ENCODE assay signal across 1 cellular context in the genomic region with DNA sequence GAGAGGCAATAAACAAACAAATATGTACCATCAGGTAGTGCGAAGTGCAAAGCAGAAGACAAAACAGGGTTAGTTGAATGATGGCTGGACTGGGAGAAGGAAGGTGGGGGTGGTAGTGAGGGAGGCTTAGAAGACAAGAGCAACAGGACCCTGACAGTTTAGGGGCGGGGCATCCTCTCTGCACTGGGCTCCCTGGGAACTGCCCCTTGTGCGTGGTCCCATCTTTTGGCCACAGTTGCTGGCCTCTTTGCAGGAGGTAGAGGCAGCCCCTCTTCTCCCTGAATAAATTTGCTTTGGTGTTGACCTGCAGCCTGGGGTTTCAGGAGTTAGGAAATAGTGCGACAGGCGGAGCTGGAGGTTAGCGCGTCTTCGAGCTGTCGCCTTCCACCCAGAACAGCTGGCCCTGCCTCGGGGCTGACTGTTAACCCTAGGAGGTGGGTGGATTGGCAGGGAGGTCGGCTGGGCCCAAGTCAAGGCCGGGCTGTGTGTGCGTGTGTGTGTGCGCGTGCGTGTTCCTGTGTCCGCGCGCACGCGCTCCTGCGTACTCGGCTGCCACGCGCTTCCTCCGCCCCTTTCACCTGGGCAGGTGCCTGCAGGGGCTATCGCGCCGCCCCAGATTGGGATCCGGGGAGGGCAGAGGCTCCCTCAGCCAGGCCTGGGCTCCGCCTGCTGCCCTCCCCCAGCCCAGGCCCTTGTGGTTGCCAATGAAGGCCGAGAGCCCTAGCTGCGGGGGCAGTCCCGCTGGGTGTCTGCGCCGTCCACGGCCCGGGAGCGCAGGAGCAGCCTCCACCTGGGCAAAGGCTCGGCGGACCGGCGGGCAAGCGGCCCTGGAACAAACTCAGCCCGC.
TF ChIP-seq lines count a peak whose summit lies in the region.

No MANE protein-coding gene starts in this region.

TF ChIP-seq in WTC11, 78 proteins besides CTCF, POLR2A, EP300 and RAD21 (continued from another document):
- TF ChIP-seq, protein P1, sequence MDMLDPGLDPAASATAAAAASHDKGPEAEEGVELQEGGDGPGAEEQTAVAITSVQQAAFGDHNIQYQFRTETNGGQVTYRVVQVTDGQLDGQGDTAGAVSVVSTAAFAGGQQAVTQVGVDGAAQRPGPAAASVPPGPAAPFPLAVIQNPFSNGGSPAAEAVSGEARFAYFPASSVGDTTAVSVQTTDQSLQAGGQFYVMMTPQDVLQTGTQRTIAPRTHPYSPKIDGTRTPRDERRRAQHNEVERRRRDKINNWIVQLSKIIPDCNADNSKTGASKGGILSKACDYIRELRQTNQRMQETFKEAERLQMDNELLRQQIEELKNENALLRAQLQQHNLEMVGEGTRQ (CRISPR knock-in tag; IDR thresholded peaks at IDR 0.05): 0 out of 2 replicates have a peak, but pooled peaks have one; percentile 12
- TF ChIP-seq, protein P2, sequence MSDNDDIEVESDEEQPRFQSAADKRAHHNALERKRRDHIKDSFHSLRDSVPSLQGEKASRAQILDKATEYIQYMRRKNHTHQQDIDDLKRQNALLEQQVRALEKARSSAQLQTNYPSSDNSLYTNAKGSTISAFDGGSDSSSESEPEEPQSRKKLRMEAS (CRISPR knock-in tag; IDR thresholded peaks at IDR 0.05): peak; percentile 87
- peak; percentile 50; the same call in 1 of the 2 replicates for TF ChIP-seq ZNF138 (CRISPR knock-in tag; conservative IDR thresholded peaks at IDR 0.05)
- TF ChIP-seq, protein P3, sequence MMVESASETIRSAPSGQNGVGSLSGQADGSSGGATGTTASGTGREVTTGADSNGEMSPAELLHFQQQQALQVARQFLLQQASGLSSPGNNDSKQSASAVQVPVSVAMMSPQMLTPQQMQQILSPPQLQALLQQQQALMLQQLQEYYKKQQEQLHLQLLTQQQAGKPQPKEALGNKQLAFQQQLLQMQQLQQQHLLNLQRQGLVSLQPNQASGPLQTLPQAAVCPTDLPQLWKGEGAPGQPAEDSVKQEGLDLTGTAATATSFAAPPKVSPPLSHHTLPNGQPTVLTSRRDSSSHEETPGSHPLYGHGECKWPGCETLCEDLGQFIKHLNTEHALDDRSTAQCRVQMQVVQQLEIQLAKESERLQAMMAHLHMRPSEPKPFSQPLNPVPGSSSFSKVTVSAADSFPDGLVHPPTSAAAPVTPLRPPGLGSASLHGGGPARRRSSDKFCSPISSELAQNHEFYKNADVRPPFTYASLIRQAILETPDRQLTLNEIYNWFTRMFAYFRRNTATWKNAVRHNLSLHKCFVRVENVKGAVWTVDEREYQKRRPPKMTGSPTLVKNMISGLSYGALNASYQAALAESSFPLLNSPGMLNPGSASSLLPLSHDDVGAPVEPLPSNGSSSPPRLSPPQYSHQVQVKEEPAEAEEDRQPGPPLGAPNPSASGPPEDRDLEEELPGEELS (CRISPR knock-in tag; IDR thresholded peaks at IDR 0.05): peak; percentile 67; the same call in 1 of the 2 replicates
- TF ChIP-seq TEAD1 (CRISPR knock-in tag; IDR thresholded peaks at IDR 0.05): 0 out of 2 replicates have a peak, but pooled peaks have one; percentile 18
